In the genomic region with DNA sequence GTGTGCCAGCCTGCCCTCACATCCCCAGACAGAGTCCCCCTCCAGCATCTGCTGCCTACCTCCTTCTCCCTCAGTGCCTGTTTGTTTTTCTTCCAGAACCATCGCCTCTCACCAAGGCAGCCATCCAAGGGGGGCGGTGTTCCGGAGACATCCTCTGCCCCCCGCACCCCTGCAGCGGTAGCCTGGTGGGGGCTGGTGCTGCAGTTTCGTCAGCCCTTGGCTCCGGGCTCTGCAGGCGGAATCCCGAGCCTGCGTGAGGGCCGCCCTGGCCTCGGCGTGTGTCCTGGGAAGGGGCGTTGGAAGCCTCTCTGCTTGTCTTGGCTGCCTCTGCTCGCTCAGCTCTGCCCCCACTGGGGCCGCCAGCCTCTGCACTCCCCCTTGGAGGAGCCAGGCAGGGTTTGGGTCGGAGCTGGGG, we compare ENCODE assay signal across 7 cellular contexts.
DNase-seq lines count a peak whose midpoint lies in the region; ATAC-seq and TF ChIP-seq lines count a peak whose summit lies in the region.

No MANE protein-coding gene starts in this region.

- H3K27ac ChIP-seq in left lung (no peak overlapping the region), uterus (peak overlapping the region; percentile 46 to 51)

- H3K4me1 ChIP-seq in left lung (peaks cover 9 to 31% of the 10 kb centered on the region in 2 donors), uterus (peaks cover 0 to 31% of the 10 kb centered on the region in 2 donors)

- H3K27me3 ChIP-seq in MG63 (no peaks in the 10 kb centered on the region), left lung (peaks cover 0 to 49% of the 10 kb centered on the region in 2 donors), uterus (no peaks in the 10 kb centered on the region)

- DNase-seq in MG63: peak; percentile 80
- peak; percentile 43 for DNase-seq in dermis blood vessel endothelial cell
- peak in 1 of 2 donors; percentile 66 for DNase-seq in left lung
- DNase-seq in uterus: peak; percentile 90 to 91
- DNase-seq in T-helper 2 cell: no peak
- DNase-seq in activated CD4-positive, alpha-beta T cell treated with anti-CD3 and anti-CD28 coated beads for 1 hour: no peak

- H3K4me3 ChIP-seq in MG63 (no peak overlapping the region), left lung (no peak overlapping the region), uterus (no peak overlapping the region)

- TF ChIP-seq CTCF in left lung (IDR thresholded peaks at IDR 0.05): no peak
- TF ChIP-seq CTCF in uterus (IDR thresholded peaks at IDR 0.05): peak in 2 of 4 experiments; percentile 21 to 24

- intact Hi-C loops in left lung (cut with DNase I): loop anchor here in 1 of 2 donors (10.0 kb wide), 1 partner anchor 123 kb away; a partner anchor contains a TSS
- intact Hi-C loops in uterus (cut with DNase I; ENCODE audit: low total_unique reads): no loop called here

- no peaks in the 10 kb centered on the region for H3K36me3 ChIP-seq in MG63
- no peaks in the 10 kb centered on the region for H3K36me3 ChIP-seq in left lung
- no peaks in the 10 kb centered on the region for H3K36me3 ChIP-seq in uterus

- H3K9me3 ChIP-seq in MG63: no peaks in the 10 kb centered on the region
- H3K9me3 ChIP-seq in left lung: no peaks in the 10 kb centered on the region
- no peaks in the 10 kb centered on the region for H3K9me3 ChIP-seq in uterus

- ATAC-seq in left lung (peak; percentile 18), GM19455 (IDR thresholded peaks at IDR 0.05; ENCODE audit: unreplicated experiment) (no peak)

- no peak for TF ChIP-seq POLR2A in uterus (IDR thresholded peaks at IDR 0.05)

Comparison
In these comparisons a context has a peak if more than half of its experiments do, and no peak if none do; other contexts are left out.
1. DNase-seq: peak in MG63 (single experiment), dermis blood vessel endothelial cell (single experiment) and uterus (2 of 2); none in T-helper 2 cell (0 of 5) and activated CD4-positive, alpha-beta T cell treated with anti-CD3 and anti-CD28 coated beads for 1 hour (single experiment).
2. H3K27ac ChIP-seq: peak in uterus (2 of 2); none in left lung (0 of 2).